ENCODE assay signal across 11 cellular contexts in genomic region chr17:48601528-48602430, GRCh38. TPM values are rescaled to one million over a fixed set of nuclear protein-coding genes. Genes with fewer than 3 reads are reported as not detected.
DNase-seq lines count a peak whose midpoint lies in the region; ATAC-seq and TF ChIP-seq lines count a peak whose summit lies in the region.
"Had no signal": no experiment of that assay in that cellular context is flagged by ENCODE, and none has a peak within 500 bp of the region (broad histone marks: within the 10 kb centered on the region; RNA-seq: fewer than 3 reads in every experiment).

No MANE protein-coding gene starts in this region.

- peaks cover 8 to 15% (median 14%) of the 10 kb centered on the region in 3 donors for H3K4me1 Mint-ChIP-seq in IgD-negative memory B cell
- peaks cover 5% of the 10 kb centered on the region for H3K4me1 Mint-ChIP-seq in MCF 10A (ENCODE audit: insufficient read depth, unreplicated experiment)

- H3K4me1 ChIP-seq in mucosa of rectum (ENCODE audit: control insufficient read depth in 2 of 2, insufficient read depth in 2 of 2, low read length in 2 of 2): peaks cover 51 to 53% of the 10 kb centered on the region in 2 donors
- H3K4me1 ChIP-seq: BLaER1 had no signal

- H3K36me3 Mint-ChIP-seq in IgD-negative memory B cell (no peaks in the 10 kb centered on the region), MCF 10A (ENCODE audit: insufficient read depth, unreplicated experiment) (no peaks in the 10 kb centered on the region)
- H3K36me3 Mint-ChIP-seq: natural killer cell had no signal

- CTCF ChIA-PET in AG04449 (lab: Yijun Ruan, JAX): interaction anchor here (0.6 to 2.3 kb wide), 10 partner anchors 8 to 268 kb away, joined by 3 to 14 read pairs (median 4); no protein-coding TSS in a partner anchor
- CTCF ChIA-PET in MCF 10A (lab: Yijun Ruan, JAX): interaction anchor here (0.6 to 1.4 kb wide), 8 partner anchors 22 to 1070 kb away, joined by 3 to 5 read pairs (median 3); no protein-coding TSS in a partner anchor

- intact Hi-C loops in MCF 10A (cut with micrococcal nuclease): no loop called here

- TF ChIP-seq CTCF in AG04449 (IDR thresholded peaks at IDR 0.05; ENCODE audit: insufficient read depth, low read length, missing control alignments) (no peak), MCF 10A (IDR thresholded peaks at IDR 0.05; ENCODE audit: unreplicated experiment) (no peak), omental fat pad (IDR thresholded peaks at IDR 0.05) (no peak)

- peak overlapping the region in 2 of 4 donors; percentile 60 for H3K4me3 Mint-ChIP-seq in IgD-negative memory B cell
- peak overlapping the region; percentile 23 for H3K4me3 Mint-ChIP-seq in MCF 10A (ENCODE audit: unreplicated experiment)
- H3K4me3 Mint-ChIP-seq: natural killer cell had no signal

- peak overlapping the region; percentile 60 to 79 for H3K9ac ChIP-seq in mucosa of rectum (ENCODE audit: low read depth in 1 of 2, low read length in 2 of 2)
- H3K9ac ChIP-seq: BLaER1 had no signal

- peaks cover 4 to 6% of the 10 kb centered on the region in 2 donors for H3K36me3 ChIP-seq in mucosa of rectum (ENCODE audit: control insufficient read depth in 2 of 2, insufficient read depth in 2 of 2, low read length in 2 of 2)
- H3K36me3 ChIP-seq: BLaER1 had no signal

- H3K4me3 ChIP-seq in AG04449 (ENCODE audit: low read depth, low read length) (peak overlapping the region; percentile 68), mucosa of rectum (ENCODE audit: low read length in 2 of 2) (peak overlapping the region; percentile 89 to 90)
- H3K4me3 ChIP-seq: BLaER1 had no signal

- H3K9me3 ChIP-seq in mucosa of rectum (ENCODE audit: control insufficient read depth in 2 of 2, low read length in 2 of 2): no peaks in the 10 kb centered on the region

- H3K27me3 Mint-ChIP-seq in IgD-negative memory B cell (peaks cover 78% of the 10 kb centered on the region), MCF 10A (ENCODE audit: insufficient read depth, unreplicated experiment) (peaks cover 91% of the 10 kb centered on the region)

- DNase-seq in AG04449 (ENCODE audit: low read depth, low spot score) (no peak), MCF 10A (ENCODE audit: unreplicated experiment) (no peak), omental fat pad (ENCODE audit: low spot score) (no peak), NCI-H82 treated with DMSO at 0.1 percent for 48 hours (lab: John Stamatoyannopoulos, UW; ENCODE audit: unreplicated experiment) (no peak)
- DNase-seq in activated CD4-positive, alpha-beta T cell treated with anti-CD3 and anti-CD28 coated beads for 4 hours: no peak
- DNase-seq: NCI-H1417 treated with DMSO at 0.1 percent for 48 hours had no signal

- ATAC-seq in omental fat pad (ENCODE audit: low FRiP score) (no peak), GM18870 (IDR thresholded peaks at IDR 0.05; ENCODE audit: unreplicated experiment) (no peak)

- peak overlapping the region; percentile 92 for H3K27ac ChIP-seq in mucosa of rectum (ENCODE audit: low read depth in 2 of 2, low read length in 2 of 2)
- H3K27ac ChIP-seq: BLaER1 had no signal

- POLR2A ChIA-PET in AG04449 (lab: Yijun Ruan, JAX): no interaction called here
- POLR2A ChIA-PET in MCF 10A (lab: Yijun Ruan, JAX): interaction anchor here (0.6 kb wide), 2 partner anchors 433 to 470 kb away, joined by 3 read pairs; no protein-coding TSS in a partner anchor

- H3K27ac Mint-ChIP-seq in IgD-negative memory B cell (peak overlapping the region; percentile 49 to 73 (median 53)), MCF 10A (ENCODE audit: low read depth, unreplicated experiment) (no peak overlapping the region)
- H3K27ac Mint-ChIP-seq: natural killer cell had no signal

- peaks cover 0 to 2% (median 0%) of the 10 kb centered on the region in 3 donors for H3K9me3 Mint-ChIP-seq in IgD-negative memory B cell
- no peaks in the 10 kb centered on the region for H3K9me3 Mint-ChIP-seq in MCF 10A (ENCODE audit: unreplicated experiment)
- H3K9me3 Mint-ChIP-seq: natural killer cell had no signal

- BruUV-seq in MCF 10A (replicated peaks; lab: Mats Ljungman, UMichigan): no TSS peak

- H3K27me3 ChIP-seq in mucosa of rectum (ENCODE audit: control insufficient read depth in 2 of 2, insufficient read depth in 2 of 2, low read length in 2 of 2): peaks cover 2 to 11% of the 10 kb centered on the region in 2 donors

RNA-seq across cellular contexts. Expression of gene HOXB6, which starts 3.0 kb away (rescaled TPM):
- polyA plus RNA-seq in IgD-negative memory B cell: not detected
- total RNA-seq in MCF 10A (2022) (0.37 TPM in 1 of 2 replicates, not detected in the other), omental fat pad (10 to 100 TPM in 3 of 4 donors, 1 to 10 TPM in 1; 9.2 to 22.7 (median 15.5) TPM)
- total RNA-seq: natural killer cell had no signal

RNA-seq across cellular contexts. Expression of gene HOXB5, which starts 8.2 kb away (rescaled TPM):
- not detected for polyA plus RNA-seq in IgD-negative memory B cell
- total RNA-seq in MCF 10A (2022) (not detected in 2 replicates), omental fat pad (1 to 10 TPM in 2 of 4 donors, under 1 TPM in 2; 0.72 to 3.3 (median 1.4) TPM)
- total RNA-seq: natural killer cell had no signal

RNA-seq across cellular contexts. Expression of gene HOXB7, which starts 9.0 kb away (rescaled TPM):
- not detected for polyA plus RNA-seq in IgD-negative memory B cell
- not detected in 2 replicates for total RNA-seq in MCF 10A (2022)
- total RNA-seq in omental fat pad: 10 to 100 TPM in 1 of 4 donors, 1 to 10 TPM in 3; 5.3 to 11.5 (median 8.4) TPM

RNA-seq across cellular contexts. Expression of gene HOXB3, which starts 11.7 kb away (rescaled TPM):
- 0.34 TPM for polyA plus RNA-seq in IgD-negative memory B cell
- 0.79 and 0.88 TPM in 2 replicates for total RNA-seq in MCF 10A (2022)
- total RNA-seq in omental fat pad: 10 to 100 TPM in 2 of 4 donors, 1 to 10 TPM in 2; 4.8 to 30.3 (median 10.6) TPM

RNA-seq across cellular contexts. Expression of gene HOXB8, which starts 13.3 kb away (rescaled TPM):
- not detected for polyA plus RNA-seq in IgD-negative memory B cell
- not detected in 2 replicates for total RNA-seq in MCF 10A (2022)
- total RNA-seq in omental fat pad: 1 to 10 TPM; 4.3 to 6.2 (median 5.0) TPM
- total RNA-seq: natural killer cell had no signal
